Comparison of ENCODE assay signal across 9 cellular contexts in genomic region chr17:42937712-42938596, GRCh38. TPM values are rescaled to one million over a fixed set of nuclear protein-coding genes. Genes with fewer than 3 reads are reported as not detected.
DNase-seq lines count a peak whose midpoint lies in the region; ATAC-seq and TF ChIP-seq lines count a peak whose summit lies in the region.
"Had no signal": no experiment of that assay in that cellular context is flagged by ENCODE, and none has a peak within 500 bp of the region (broad histone marks: within the 10 kb centered on the region; RNA-seq: fewer than 3 reads in every experiment).

No MANE protein-coding gene starts in this region.

- intact Hi-C loops in dorsolateral prefrontal cortex (cut with DNase I), result loop anchor here (5.0 kb wide), 2 partner anchors 91 to 96 kb away; partner anchors contain the start of gene AOC2 (in 1 of the 2)

- peaks cover 25% of the 10 kb centered on the region for H3K27me3 Mint-ChIP-seq in activated CD8-positive, alpha-beta memory T cell treated with anti-CD3 and anti-CD28 coated beads, Interleukin-2, amount 10 ng/mL, durations not matched to agents 7 days and 5 days
- H3K27me3 Mint-ChIP-seq in memory B cell, result peaks cover 1% of the 10 kb centered on the region

- H3K4me1 Mint-ChIP-seq in activated CD8-positive, alpha-beta memory T cell treated with anti-CD3 and anti-CD28 coated beads, Interleukin-2, amount 10 ng/mL, durations not matched to agents 7 days and 5 days, result no peaks in the 10 kb centered on the region
- no peaks in the 10 kb centered on the region for H3K4me1 Mint-ChIP-seq in memory B cell

- no peaks in the 10 kb centered on the region for H3K27me3 ChIP-seq in dorsolateral prefrontal cortex

- peak; percentile 39 for ATAC-seq in activated CD8-positive, alpha-beta memory T cell treated with anti-CD3 and anti-CD28 coated beads, Interleukin-2, amount 10 ng/mL, durations not matched to agents 7 days and 5 days
- ATAC-seq in memory B cell (ENCODE audit: low read depth) (peak; percentile 52), GM19324 (IDR thresholded peaks at IDR 0.05; ENCODE audit: low FRiP score, unreplicated experiment) (no peak)

- peak; percentile 45 for DNase-seq in activated CD8-positive, alpha-beta memory T cell treated with anti-CD3 and anti-CD28 coated beads, Interleukin-2, amount 10 ng/mL, durations not matched to agents 7 days and 5 days
- no peak for DNase-seq in activated CD8-positive, alpha-beta memory T cell treated with anti-CD3 and anti-CD28 coated beads, Interleukin-2, amount 50 U/mL, for 48 hours
- peak; percentile 32 for DNase-seq in MV-4-11 (lab: John Stamatoyannopoulos, UW)
- DNase-seq in SW480 (ENCODE audit: low spot score), result peak; percentile 78
- peak in 9 of 10 donors; percentile 6 to 57 (median 46) for DNase-seq in dorsolateral prefrontal cortex
- peak in 1 of 2 donors; percentile 18 for DNase-seq in memory B cell (ENCODE audit: low spot score in 2 of 2)
- peak; percentile 56 for DNase-seq in ureter (ENCODE audit: low spot score)

- H3K4me3 Mint-ChIP-seq in activated CD8-positive, alpha-beta memory T cell treated with anti-CD3 and anti-CD28 coated beads, Interleukin-2, amount 10 ng/mL, durations not matched to agents 7 days and 5 days, result no peak overlapping the region
- no peak overlapping the region for H3K4me3 Mint-ChIP-seq in memory B cell
- H3K4me3 Mint-ChIP-seq: dendritic cell treated with granulocyte-macrophage colony-stimulating factor and Interleukin-4, amounts not matched to agents 40 ng/mL and 50 ng/mL, for 4 days had no signal

- no peak overlapping the region for H3K4me3 ChIP-seq in dorsolateral prefrontal cortex

- no peaks in the 10 kb centered on the region for H3K36me3 Mint-ChIP-seq in activated CD8-positive, alpha-beta memory T cell treated with anti-CD3 and anti-CD28 coated beads, Interleukin-2, amount 10 ng/mL, durations not matched to agents 7 days and 5 days
- no peaks in the 10 kb centered on the region for H3K36me3 Mint-ChIP-seq in memory B cell

- TF ChIP-seq CTCF in dorsolateral prefrontal cortex (IDR thresholded peaks at IDR 0.05 in 54 of 56, conservative IDR thresholded peaks at IDR 0.05 in 2 of 56; ENCODE audit: low read depth in 1 of 56, partially characterized antibody in 56 of 56), result peak in 55 of 56 donors; percentile 29 to 81 (median 63)

- H3K27ac ChIP-seq in dorsolateral prefrontal cortex, result no peak overlapping the region

- CTCF ChIA-PET in activated CD8-positive, alpha-beta memory T cell treated with anti-CD3 and anti-CD28 coated beads, Interleukin-2, amount 10 ng/mL, durations not matched to agents 7 days and 5 days (lab: Charles Lee), result interaction anchor here (0.8 to 3.1 kb wide), 4 partner anchors 9 to 359 kb away, joined by 3 to 7 read pairs (median 4); partner anchors contain the start of gene PSME3

- H3K9me3 Mint-ChIP-seq in activated CD8-positive, alpha-beta memory T cell treated with anti-CD3 and anti-CD28 coated beads, Interleukin-2, amount 10 ng/mL, durations not matched to agents 7 days and 5 days (ENCODE audit: low read depth), result no peaks in the 10 kb centered on the region
- H3K9me3 Mint-ChIP-seq in memory B cell, result no peaks in the 10 kb centered on the region
- H3K9me3 Mint-ChIP-seq: dendritic cell treated with granulocyte-macrophage colony-stimulating factor and Interleukin-4, amounts not matched to agents 40 ng/mL and 50 ng/mL, for 4 days had no signal

- no peak overlapping the region for H3K27ac Mint-ChIP-seq in activated CD8-positive, alpha-beta memory T cell treated with anti-CD3 and anti-CD28 coated beads, Interleukin-2, amount 10 ng/mL, durations not matched to agents 7 days and 5 days
- no peak overlapping the region for H3K27ac Mint-ChIP-seq in memory B cell
- H3K27ac Mint-ChIP-seq: dendritic cell treated with granulocyte-macrophage colony-stimulating factor and Interleukin-4, amounts not matched to agents 40 ng/mL and 50 ng/mL, for 4 days had no signal

RNA-seq across cellular contexts. Expression of gene AARSD1, which starts 26.3 kb away (rescaled TPM):
- 10 to 100 TPM; 34.1 to 41.9 TPM for total RNA-seq in activated CD8-positive, alpha-beta memory T cell treated with anti-CD3 and anti-CD28 coated beads, Interleukin-2, amount 10 ng/mL, durations not matched to agents 7 days and 5 days
- total RNA-seq in dorsolateral prefrontal cortex, result 10 to 100 TPM; 35.7 to 86.0 (median 53.9) TPM
- 69.1 TPM for total RNA-seq in ureter

RNA-seq across cellular contexts. Expression of gene G6PC1, which starts 37.4 kb away (rescaled TPM):
- total RNA-seq in activated CD8-positive, alpha-beta memory T cell treated with anti-CD3 and anti-CD28 coated beads, Interleukin-2, amount 10 ng/mL, durations not matched to agents 7 days and 5 days, result not detected
- total RNA-seq in dorsolateral prefrontal cortex (not detected), ureter (not detected)

RNA-seq across cellular contexts. Expression of gene PTGES3L, which starts 41.9 kb away (rescaled TPM):
- under 1 TPM in 1 of 2 experiments, not detected in 1; 0.30 TPM for total RNA-seq in activated CD8-positive, alpha-beta memory T cell treated with anti-CD3 and anti-CD28 coated beads, Interleukin-2, amount 10 ng/mL, durations not matched to agents 7 days and 5 days
- total RNA-seq in dorsolateral prefrontal cortex (10 to 100 TPM in 3 of 120 experiments, 1 to 10 TPM in 117; 1.7 to 10.6 (median 5.5) TPM), ureter (2.7 TPM)

RNA-seq across cellular contexts. Expression of gene RUNDC1, which starts 42.4 kb away (rescaled TPM):
- 10 to 100 TPM; 16.9 to 17.4 TPM for total RNA-seq in activated CD8-positive, alpha-beta memory T cell treated with anti-CD3 and anti-CD28 coated beads, Interleukin-2, amount 10 ng/mL, durations not matched to agents 7 days and 5 days
- 10 to 100 TPM; 15.4 to 42.1 (median 27.2) TPM for total RNA-seq in dorsolateral prefrontal cortex
- 24.7 TPM for total RNA-seq in ureter
